ENCODE assay signal across 1 cellular context in the genomic region with DNA sequence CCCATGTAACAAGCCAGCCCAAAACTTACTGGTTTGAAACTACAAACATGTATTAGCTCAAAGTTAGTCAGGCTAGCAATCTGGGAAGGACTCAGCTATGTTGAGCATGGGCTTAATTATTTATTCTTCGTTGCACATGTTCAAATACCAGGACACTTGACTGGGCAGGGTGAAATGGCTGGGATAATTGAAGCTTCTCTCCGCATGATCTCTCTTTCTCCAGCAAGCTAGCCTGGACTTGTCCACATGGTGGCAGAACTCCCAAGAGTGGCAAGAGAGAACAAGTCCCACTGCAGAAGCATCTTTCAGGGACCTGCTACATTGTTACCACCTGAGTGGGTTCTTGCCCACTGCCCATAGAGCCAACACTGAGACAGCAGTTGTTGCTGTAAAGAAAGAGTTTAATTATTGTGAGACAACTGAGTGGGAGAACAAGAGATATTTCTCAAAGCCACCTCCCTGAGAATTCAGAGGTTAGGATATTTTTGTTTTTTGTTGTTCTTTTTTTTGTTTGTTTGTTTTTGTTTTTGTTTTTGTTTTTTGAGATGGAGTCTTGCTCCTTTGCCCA.
TF ChIP-seq lines count a peak whose summit lies in the region.

No MANE protein-coding gene starts in this region.

TF ChIP-seq in H1, 55 proteins besides CTCF, POLR2A, EP300 and RAD21:
- TF ChIP-seq HDAC2 (IDR thresholded peaks at IDR 0.05; ENCODE audit: borderline replicate concordance in 1 of 2, low read depth in 2 of 2, low read length in 2 of 2) (no peak), JUND (IDR thresholded peaks at IDR 0.05; ENCODE audit: low read length) (no peak), CBX5 (IDR thresholded peaks at IDR 0.05; ENCODE audit: low read depth, low read length) (no peak), CHD1 (IDR thresholded peaks at IDR 0.05; ENCODE audit: low read depth, low read length) (no peak), SP4 (IDR thresholded peaks at IDR 0.05; ENCODE audit: low read length) (no peak), BCL11A (IDR thresholded peaks at IDR 0.05; ENCODE audit: low read depth in 2 of 2, low read length in 2 of 2) (no peak), SUZ12 (IDR thresholded peaks at IDR 0.05; ENCODE audit: low read length) (no peak), SIX5 (IDR thresholded peaks at IDR 0.05; ENCODE audit: low read depth, low read length) (no peak), CEBPB (IDR thresholded peaks at IDR 0.05; ENCODE audit: low read depth, low read length) (no peak), CTBP2 (IDR thresholded peaks at IDR 0.05; ENCODE audit: borderline replicate concordance, insufficient read depth, insufficient read length, low read length) (no peak), CHD2 (IDR thresholded peaks at IDR 0.05; ENCODE audit: low read length) (no peak), JUN (IDR thresholded peaks at IDR 0.05; ENCODE audit: low read depth, low read length) (no peak), EZH2 (IDR thresholded peaks at IDR 0.05; ENCODE audit: low read depth, low read length, severe bottlenecking) (no peak), CBX8 (IDR thresholded peaks at IDR 0.05; ENCODE audit: borderline replicate concordance, low read depth, low read length) (no peak), BRCA1 (IDR thresholded peaks at IDR 0.05; ENCODE audit: low read depth, low read length) (no peak)
- TF ChIP-seq, protein P1, sequence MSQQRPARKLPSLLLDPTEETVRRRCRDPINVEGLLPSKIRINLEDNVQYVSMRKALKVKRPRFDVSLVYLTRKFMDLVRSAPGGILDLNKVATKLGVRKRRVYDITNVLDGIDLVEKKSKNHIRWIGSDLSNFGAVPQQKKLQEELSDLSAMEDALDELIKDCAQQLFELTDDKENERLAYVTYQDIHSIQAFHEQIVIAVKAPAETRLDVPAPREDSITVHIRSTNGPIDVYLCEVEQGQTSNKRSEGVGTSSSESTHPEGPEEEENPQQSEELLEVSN (IDR thresholded peaks at IDR 0.05), result no peak
